10 cellular contexts compared by ENCODE assay signal in the genomic region with DNA sequence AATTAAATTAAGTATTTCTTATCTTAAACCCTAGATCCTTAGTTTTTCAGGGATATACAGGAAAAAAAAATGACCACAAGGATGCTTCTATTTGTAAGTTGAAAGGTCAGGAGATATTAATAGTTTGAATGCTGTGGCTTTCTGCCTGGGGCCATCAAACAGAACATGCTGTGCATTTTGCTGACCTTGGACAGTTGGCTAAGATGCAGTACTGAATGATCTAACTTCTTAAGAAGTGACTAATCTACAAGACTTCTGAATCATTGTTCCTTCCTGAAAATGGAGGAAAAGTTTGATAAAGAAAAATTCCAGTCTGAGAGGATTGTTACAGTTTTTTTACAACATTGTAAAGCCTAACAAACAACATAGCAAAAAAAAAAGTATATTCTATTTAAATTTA.
DNase-seq lines count a peak whose midpoint lies in the region; ATAC-seq and TF ChIP-seq lines count a peak whose summit lies in the region.
"Had no signal": no experiment of that assay in that cellular context is flagged by ENCODE, and none has a peak within 500 bp of the region (broad histone marks: within the 10 kb centered on the region; RNA-seq: fewer than 3 reads in every experiment).

No MANE protein-coding gene starts in this region.

- ATAC-seq in Right ventricle myocardium inferior = peak; percentile 82
- ATAC-seq in aorta (ENCODE audit: low FRiP score) = peak; percentile 74

- H3K27me3 ChIP-seq in kidney epithelial cell (ENCODE audit: control insufficient read depth, insufficient read depth, low read length) (no peaks in the 10 kb centered on the region), aorta (ENCODE audit: control insufficient read depth in 1 of 2, insufficient read depth in 2 of 2, low read length in 1 of 2) (no peaks in the 10 kb centered on the region)

- CTCF ChIA-PET in activated naive CD4-positive, alpha-beta T cell treated with anti-CD3 and anti-CD28 coated beads for 36 hours (lab: Charles Lee) = no interaction called here

- H3K4me3 ChIP-seq in cardiac fibroblast (replicated peaks in 1 of 2; ENCODE audit: low read depth in 2 of 2, low read length in 2 of 2) = no peak overlapping the region
- no peak overlapping the region for H3K4me3 ChIP-seq in kidney epithelial cell (ENCODE audit: low read depth, low read length)
- no peak overlapping the region for H3K4me3 ChIP-seq in aorta (ENCODE audit: low read length in 2 of 2)

- TF ChIP-seq CTCF in cardiac fibroblast (IDR thresholded peaks at IDR 0.05; ENCODE audit: low read depth, low read length) (no peak), kidney epithelial cell (IDR thresholded peaks at IDR 0.05; ENCODE audit: insufficient read depth, low read length, poor library complexity, severe bottlenecking) (no peak)

- H3K36me3 Mint-ChIP-seq in activated naive CD4-positive, alpha-beta T cell treated with anti-CD3 and anti-CD28 coated beads for 36 hours (ENCODE audit: low read depth) = no peaks in the 10 kb centered on the region

- peaks cover 6% of the 10 kb centered on the region for H3K27me3 Mint-ChIP-seq in activated naive CD4-positive, alpha-beta T cell treated with anti-CD3 and anti-CD28 coated beads for 36 hours (ENCODE audit: low read depth)

- intact Hi-C loops in Right ventricle myocardium inferior (cut with DNase I) (loop anchor here (2.0 to 5.0 kb wide), 2 partner anchors 81 to 237 kb away; a partner anchor contains a TSS), cardiac septum (cut with DNase I) (loop anchor here (2.0 to 5.0 kb wide), 3 partner anchors 19 to 291 kb away; no protein-coding TSS in a partner anchor), aorta (cut with DNase I) (loop anchor here (5.0 to 10.0 kb wide), 2 partner anchors 233 to 236 kb away; a partner anchor contains a TSS), posterior vena cava (cut with DNase I) (loop anchor here (10.0 kb wide), 2 partner anchors 93 to 243 kb away; no protein-coding TSS in a partner anchor)
- intact Hi-C loops in activated naive CD4-positive, alpha-beta T cell treated with anti-CD3 and anti-CD28 coated beads for 36 hours (cut with micrococcal nuclease) = loop anchor here (5.0 kb wide), 2 partner anchors 106 to 119 kb away; no protein-coding TSS in a partner anchor

- no peaks in the 10 kb centered on the region for H3K4me1 Mint-ChIP-seq in activated naive CD4-positive, alpha-beta T cell treated with anti-CD3 and anti-CD28 coated beads for 36 hours (ENCODE audit: low read depth)
- H3K4me1 Mint-ChIP-seq: B cell had no signal

- H3K36me3 ChIP-seq in kidney epithelial cell (ENCODE audit: control insufficient read depth, insufficient read depth, low read length) = no peaks in the 10 kb centered on the region
- H3K36me3 ChIP-seq in aorta (ENCODE audit: control insufficient read depth in 1 of 2, insufficient read depth in 2 of 2, low read length in 1 of 2) = no peaks in the 10 kb centered on the region

- H3K4me3 Mint-ChIP-seq in activated naive CD4-positive, alpha-beta T cell treated with anti-CD3 and anti-CD28 coated beads for 36 hours = no peak overlapping the region
- H3K4me3 Mint-ChIP-seq: B cell had no signal

- no peaks in the 10 kb centered on the region for H3K9me3 ChIP-seq in aorta (ENCODE audit: control insufficient read depth, low read length)

- H3K9me3 Mint-ChIP-seq in activated naive CD4-positive, alpha-beta T cell treated with anti-CD3 and anti-CD28 coated beads for 36 hours = no peaks in the 10 kb centered on the region

- DNase-seq in Right ventricle myocardium inferior (ENCODE audit: missing footprints) = no peak
- DNase-seq in cardiac septum (ENCODE audit: low spot score) = no peak
- DNase-seq in cardiac fibroblast (ENCODE audit: low read depth in 2 of 2) = peak; percentile 94 to 97
- DNase-seq in kidney epithelial cell (ENCODE audit: low read depth) = peak; percentile 88
- DNase-seq in aorta = peak in 1 of 2 donors; percentile 51
- no peak for DNase-seq in NAMALWA (ENCODE audit: low spot score)
- no peak for DNase-seq in posterior vena cava (ENCODE audit: low spot score)
- DNase-seq in activated naive CD4-positive, alpha-beta T cell treated with anti-CD3 and anti-CD28 coated beads for 36 hours = no peak
- DNase-seq: NCI-H510A had no signal

- peaks cover 1 to 3% of the 10 kb centered on the region in 2 donors for H3K4me1 ChIP-seq in aorta (ENCODE audit: control insufficient read depth in 1 of 2, insufficient read depth in 2 of 2, low read length in 2 of 2)

- H3K27ac ChIP-seq in aorta (ENCODE audit: low read depth in 1 of 2, low read length in 2 of 2) = no peak overlapping the region

- no peak overlapping the region for H3K27ac Mint-ChIP-seq in activated naive CD4-positive, alpha-beta T cell treated with anti-CD3 and anti-CD28 coated beads for 36 hours
- H3K27ac Mint-ChIP-seq: B cell had no signal

Comparison
In these comparisons a context has a peak if more than half of its experiments do, and no peak if none do; other contexts are left out.
1. DNase-seq: peak in cardiac fibroblast (2 of 2) and kidney epithelial cell (single experiment); none in Right ventricle myocardium inferior (single experiment), cardiac septum (single experiment), NAMALWA (single experiment), posterior vena cava (single experiment) and activated naive CD4-positive, alpha-beta T cell treated with anti-CD3 and anti-CD28 coated beads for 36 hours (single experiment).